ENCODE assay signal across 35 cellular contexts in the genomic region with DNA sequence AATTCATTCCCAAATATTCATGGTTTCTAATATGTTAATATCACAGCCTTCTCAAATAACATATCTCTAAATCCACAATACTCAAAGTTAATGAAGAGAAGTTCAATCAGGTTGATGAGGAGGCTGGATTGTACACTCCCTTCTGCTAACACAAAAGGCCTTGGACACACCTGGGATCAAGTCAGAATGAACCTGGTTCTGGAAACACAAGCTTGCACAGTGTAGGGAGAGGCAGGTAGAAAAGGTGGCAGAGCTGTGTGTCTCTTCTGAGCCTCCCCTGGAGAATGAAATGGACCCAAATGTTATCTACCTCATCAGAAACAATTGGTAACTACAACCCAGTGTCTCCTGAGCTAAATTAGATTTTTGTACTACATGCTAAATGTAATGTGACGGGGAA. TPM values are rescaled to one million over a fixed set of nuclear protein-coding genes. Genes with fewer than 3 reads are reported as not detected.
"Had no signal": no experiment of that assay in that cellular context is flagged by ENCODE, and none has a peak within 500 bp of the region (broad histone marks: within the 10 kb centered on the region; RNA-seq: fewer than 3 reads in every experiment).

No MANE protein-coding gene starts in this region.

- H3K4me3 Mint-ChIP-seq: activated B cell treated with CpG ODN at 0.5 μM for 24 hours; activated CD8-positive, alpha-beta T cell treated with anti-CD3 and anti-CD28 coated beads for 36 hours; activated naive CD4-positive, alpha-beta T cell treated with anti-CD3 and anti-CD28 coated beads for 36 hours; activated naive CD4-positive, alpha-beta T cell treated with anti-CD3 and anti-CD28 coated beads, Interleukin-2, amount 50 U/mL, for 24 hours; activated naive CD8-positive, alpha-beta T cell treated with anti-CD3 and anti-CD28 coated beads for 36 hours; activated naive CD8-positive, alpha-beta T cell treated with anti-CD3 and anti-CD28 coated beads, Interleukin-2, amount 50 U/mL, for 24 hours; activated T-helper 1 cell treated with anti-CD3 and anti-CD28 coated beads, Interleukin-12 subunit alpha, Interleukin-12 subunit beta, Interleukin-2, Interleukin-4 antibody, amounts not matched to agents 30 ng/mL and 10 ng/mL and 1 ng/mL, durations not matched to agents 14 hours and 24 hours and 36 hours; T-helper 1 cell treated with Interleukin-12 subunit alpha and Interleukin-12 subunit beta and Interleukin-4 antibody, amounts not matched to agents 30 μg/mL and 1 μg/mL, for 36 hours had no signal

- H3K27ac ChIP-seq: adrenal gland, body of pancreas, esophagus muscularis mucosa, foreskin keratinocyte, gastrocnemius medialis, heart left ventricle, WERI-Rb-1 had no signal

- H3K27me3 ChIP-seq: adrenal gland, body of pancreas, esophagus muscularis mucosa, foreskin keratinocyte, gastrocnemius medialis, heart left ventricle had no signal

- H3K9me3 Mint-ChIP-seq: activated B cell treated with CpG ODN at 0.5 μM for 24 hours; activated CD8-positive, alpha-beta T cell treated with anti-CD3 and anti-CD28 coated beads for 36 hours; activated naive CD4-positive, alpha-beta T cell treated with anti-CD3 and anti-CD28 coated beads for 36 hours; activated naive CD4-positive, alpha-beta T cell treated with anti-CD3 and anti-CD28 coated beads, Interleukin-2, amount 50 U/mL, for 24 hours; activated naive CD8-positive, alpha-beta T cell treated with anti-CD3 and anti-CD28 coated beads for 36 hours; activated naive CD8-positive, alpha-beta T cell treated with anti-CD3 and anti-CD28 coated beads, Interleukin-2, amount 50 U/mL, for 24 hours; activated T-helper 1 cell treated with anti-CD3 and anti-CD28 coated beads, Interleukin-12 subunit alpha, Interleukin-12 subunit beta, Interleukin-2, Interleukin-4 antibody, amounts not matched to agents 30 ng/mL and 10 ng/mL and 1 ng/mL, durations not matched to agents 14 hours and 24 hours and 36 hours; activated T-helper 2 cell treated with anti-CD3 and anti-CD28 coated beads, Interferon-gamma antibody, Interleukin-2, Interleukin-4, amounts not matched to agents 10 μg/mL and 5 μg/mL and 100 μg/mL, durations not matched to agents 14 hours and 24 hours and 36 hours; T-helper 1 cell treated with Interleukin-12 subunit alpha and Interleukin-12 subunit beta and Interleukin-4 antibody, amounts not matched to agents 30 μg/mL and 1 μg/mL, for 36 hours had no signal

- H3K4me1 ChIP-seq: adrenal gland, body of pancreas had no signal

- DNase-seq: activated B cell treated with CpG ODN at 0.5 μM for 24 hours; activated CD4-positive, alpha-beta T cell treated with anti-CD3 and anti-CD28 coated beads for 48 hours; activated CD4-positive, alpha-beta T cell treated with anti-CD3 and anti-CD28 coated beads, Interleukin-2, amount 50 U/mL, for 1 hour; activated CD4-positive, alpha-beta T cell treated with anti-CD3 and anti-CD28 coated beads, Interleukin-2, amount 50 U/mL, for 48 hours; activated CD8-positive, alpha-beta memory T cell treated with anti-CD3 and anti-CD28 coated beads for 24 hours; activated CD8-positive, alpha-beta memory T cell treated with anti-CD3 and anti-CD28 coated beads, Interleukin-2, amount 50 U/mL, for 4 hours; activated CD8-positive, alpha-beta T cell treated with anti-CD3 and anti-CD28 coated beads for 36 hours; activated effector memory CD4-positive, alpha-beta T cell treated with anti-CD3 and anti-CD28 coated beads, Interleukin-2, amount 50 U/mL, for 16 hours; activated naive CD4-positive, alpha-beta T cell treated with anti-CD3 and anti-CD28 coated beads for 36 hours; activated naive CD8-positive, alpha-beta T cell treated with anti-CD3 and anti-CD28 coated beads for 36 hours; activated naive CD8-positive, alpha-beta T cell treated with anti-CD3 and anti-CD28 coated beads, Interleukin-2, amount 50 U/mL, for 24 hours; activated T-cell treated with anti-CD3 and anti-CD28 coated beads, Interleukin-2, amount 50 U/mL, for 1 hour; activated T-cell treated with anti-CD3 and anti-CD28 coated beads, Interleukin-2, amount 50 U/mL, for 48 hours; adrenal gland; amygdala; aorta; body of pancreas; caudate nucleus; cortex of kidney; dermis blood vessel endothelial cell; effector CD8-positive, alpha-beta T cell; foreskin keratinocyte; gastrocnemius medialis; glutamatergic neuron; heart left ventricle; T-helper 9 cell; WERI-Rb-1 had no signal

- H3K27ac Mint-ChIP-seq: activated B cell treated with CpG ODN at 0.5 μM for 24 hours; activated CD8-positive, alpha-beta T cell treated with anti-CD3 and anti-CD28 coated beads for 36 hours; activated naive CD4-positive, alpha-beta T cell treated with anti-CD3 and anti-CD28 coated beads for 36 hours; activated naive CD4-positive, alpha-beta T cell treated with anti-CD3 and anti-CD28 coated beads, Interleukin-2, amount 50 U/mL, for 24 hours; activated naive CD8-positive, alpha-beta T cell treated with anti-CD3 and anti-CD28 coated beads for 36 hours; activated naive CD8-positive, alpha-beta T cell treated with anti-CD3 and anti-CD28 coated beads, Interleukin-2, amount 50 U/mL, for 24 hours; activated T-helper 1 cell treated with anti-CD3 and anti-CD28 coated beads, Interleukin-12 subunit alpha, Interleukin-12 subunit beta, Interleukin-2, Interleukin-4 antibody, amounts not matched to agents 30 ng/mL and 10 ng/mL and 1 ng/mL, durations not matched to agents 14 hours and 24 hours and 36 hours; activated T-helper 2 cell treated with anti-CD3 and anti-CD28 coated beads, Interferon-gamma antibody, Interleukin-2, Interleukin-4, amounts not matched to agents 10 μg/mL and 5 μg/mL and 100 μg/mL, durations not matched to agents 14 hours and 24 hours and 36 hours; T-helper 1 cell treated with Interleukin-12 subunit alpha and Interleukin-12 subunit beta and Interleukin-4 antibody, amounts not matched to agents 30 μg/mL and 1 μg/mL, for 36 hours had no signal

- H3K36me3 ChIP-seq: adrenal gland, esophagus muscularis mucosa, gastrocnemius medialis, heart left ventricle, WERI-Rb-1 had no signal

- H3K36me3 Mint-ChIP-seq: activated naive CD4-positive, alpha-beta T cell treated with anti-CD3 and anti-CD28 coated beads, Interleukin-2, amount 50 U/mL, for 24 hours; activated naive CD8-positive, alpha-beta T cell treated with anti-CD3 and anti-CD28 coated beads for 36 hours had no signal

- ATAC-seq: activated CD4-positive, CD25-positive, alpha-beta regulatory T cell treated with anti-CD3 and anti-CD28 coated beads, Interleukin-2, amount 50 U/mL, for 24 hours; activated CD8-positive, alpha-beta T cell treated with anti-CD3 and anti-CD28 coated beads for 36 hours; activated naive CD8-positive, alpha-beta T cell treated with anti-CD3 and anti-CD28 coated beads, Interleukin-2, amount 50 U/mL, for 24 hours; body of pancreas; foreskin keratinocyte; gastrocnemius medialis; heart left ventricle had no signal

- H3K4me1 Mint-ChIP-seq: activated B cell treated with CpG ODN at 0.5 μM for 24 hours; activated naive CD4-positive, alpha-beta T cell treated with anti-CD3 and anti-CD28 coated beads, Interleukin-2, amount 50 U/mL, for 24 hours; activated naive CD8-positive, alpha-beta T cell treated with anti-CD3 and anti-CD28 coated beads, Interleukin-2, amount 50 U/mL, for 24 hours had no signal

- H3K4me3 ChIP-seq: adrenal gland, body of pancreas, esophagus muscularis mucosa, gastrocnemius medialis, heart left ventricle had no signal

- H3K9me3 ChIP-seq: adrenal gland, body of pancreas, esophagus muscularis mucosa, gastrocnemius medialis, heart left ventricle had no signal

RNA-seq across cellular contexts. Expression of a gene that starts 40.7 kb away (rescaled TPM):
- total RNA-seq: activated T-helper 1 cell treated with anti-CD3 and anti-CD28 coated beads, Interleukin-12 subunit alpha, Interleukin-12 subunit beta, Interleukin-2, Interleukin-4 antibody, amounts not matched to agents 30 ng/mL and 10 ng/mL and 1 ng/mL, durations not matched to agents 14 hours and 24 hours and 36 hours; chondrocyte; foreskin keratinocyte; T-helper 2 cell treated with Interferon-gamma antibody and Interleukin-4, amounts not matched to agents 100 ng/mL and 5 ng/mL, for 36 hours had no signal
- polyA plus RNA-seq: foreskin keratinocyte had no signal
